In the genomic region with DNA sequence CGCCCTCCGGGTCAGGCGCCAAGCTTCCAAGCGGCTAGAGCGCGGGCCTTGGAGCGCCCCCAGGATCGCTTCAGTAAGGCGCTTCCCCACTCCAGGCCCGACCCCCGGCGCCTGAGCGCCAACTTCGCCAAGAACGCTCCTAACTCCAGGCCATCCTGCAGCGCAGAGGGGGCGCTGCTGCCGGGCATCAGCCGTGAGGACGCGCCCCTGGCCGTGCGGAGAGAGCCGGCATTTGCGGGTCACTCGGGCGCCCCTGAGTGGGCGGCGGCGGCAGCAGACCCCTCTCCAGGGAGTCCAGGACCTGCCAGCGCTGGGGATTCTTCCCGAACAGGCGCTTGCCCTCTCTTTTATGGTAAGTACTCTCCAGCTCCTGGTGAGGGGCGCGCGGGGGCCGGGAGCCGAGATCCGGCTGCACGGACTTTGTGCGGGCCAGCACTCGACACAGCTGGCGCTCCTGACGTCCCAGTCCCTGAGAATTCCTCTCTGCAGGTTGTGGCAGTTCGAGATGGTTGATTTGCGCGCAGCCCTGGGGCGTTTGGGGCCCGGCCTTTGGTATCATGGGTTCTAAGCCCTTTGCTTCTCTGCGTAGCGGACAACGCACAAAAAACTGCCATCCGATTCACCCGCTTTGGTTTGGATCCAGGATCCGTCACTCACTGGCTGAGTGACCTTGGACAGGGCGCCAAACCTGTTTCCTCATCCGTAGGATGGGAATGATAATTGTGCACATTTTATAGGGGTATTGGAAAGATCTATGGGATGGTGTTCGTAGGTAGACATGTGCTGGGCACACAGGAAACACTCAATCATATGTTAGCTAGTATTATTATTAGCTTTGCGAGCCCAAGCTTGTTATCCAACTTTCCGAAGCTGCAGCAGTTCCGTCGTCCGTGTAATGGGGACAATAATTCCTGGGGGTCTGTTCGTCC, we compare ENCODE assay signal across 8 cellular contexts. TPM values are rescaled to one million over a fixed set of nuclear protein-coding genes. Genes with fewer than 3 reads are reported as not detected.
DNase-seq lines count a peak whose midpoint lies in the region; ATAC-seq and TF ChIP-seq lines count a peak whose summit lies in the region.

No MANE protein-coding gene starts in this region.

- CTCF ChIA-PET in AG04450 (lab: Charles Lee): interaction anchor here (0.6 kb wide), 2 partner anchors 181 to 822 kb away, joined by 3 to 5 read pairs; no protein-coding TSS in a partner anchor

- no peak overlapping the region for H3K27ac ChIP-seq in AG04450 (ENCODE audit: low read depth, low read length)
- no peak overlapping the region for H3K27ac ChIP-seq in coronary artery
- no peak overlapping the region for H3K27ac ChIP-seq in muscle layer of duodenum (ENCODE audit: low read length)
- H3K27ac ChIP-seq in effector memory CD4-positive, alpha-beta T cell (ENCODE audit: insufficient read depth, low read length, poor library complexity, severe bottlenecking): no peak overlapping the region

- DNase-seq in AG04450 (ENCODE audit: low read depth, low spot score) (no peak), HuH-7.5 (ENCODE audit: low spot score) (peak; percentile 45), coronary artery (ENCODE audit: low spot score) (peak; percentile 55), AG08396 (ENCODE audit: low spot score) (no peak), hepatic stellate cell (ENCODE audit: low spot score) (no peak)
- no peak for DNase-seq in effector memory CD4-positive, alpha-beta T cell

- H3K4me1 ChIP-seq in muscle layer of duodenum (ENCODE audit: control insufficient read depth in 1 of 2, insufficient read depth in 2 of 2, low read length in 2 of 2): peaks cover 0 to 17% of the 10 kb centered on the region in 2 donors
- peaks cover 7% of the 10 kb centered on the region for H3K4me1 ChIP-seq in effector memory CD4-positive, alpha-beta T cell (ENCODE audit: control insufficient read depth, insufficient read depth, low read length, poor library complexity, severe bottlenecking)

- POLR2A ChIA-PET in AG04450 (lab: Yijun Ruan, JAX): no interaction called here

- H3K36me3 ChIP-seq in muscle layer of duodenum (ENCODE audit: control insufficient read depth in 1 of 2, insufficient read depth in 2 of 2, low read length in 2 of 2): no peaks in the 10 kb centered on the region
- no peaks in the 10 kb centered on the region for H3K36me3 ChIP-seq in effector memory CD4-positive, alpha-beta T cell (ENCODE audit: control insufficient read depth, insufficient read depth, low read length)

- no peak for TF ChIP-seq CTCF in AG04450 (IDR thresholded peaks at IDR 0.05; ENCODE audit: low read depth, low read length)
- TF ChIP-seq CTCF in coronary artery (IDR thresholded peaks at IDR 0.05): no peak

- no peaks in the 10 kb centered on the region for H3K9me3 ChIP-seq in AG04450 (ENCODE audit: control insufficient read depth, insufficient read depth, low read length)
- no peaks in the 10 kb centered on the region for H3K9me3 ChIP-seq in muscle layer of duodenum (ENCODE audit: control insufficient read depth in 1 of 2, low read length in 2 of 2)
- no peaks in the 10 kb centered on the region for H3K9me3 ChIP-seq in effector memory CD4-positive, alpha-beta T cell (ENCODE audit: control insufficient read depth, low read length)

- H3K4me3 ChIP-seq in AG04450 (ENCODE audit: low read depth, low read length) (peak overlapping the region; percentile 35), coronary artery (peak overlapping the region; percentile 71), muscle layer of duodenum (ENCODE audit: low read depth in 1 of 2, low read length in 2 of 2) (peak overlapping the region; percentile 51 to 79)
- H3K4me3 ChIP-seq in effector memory CD4-positive, alpha-beta T cell (ENCODE audit: insufficient read depth, low read depth, low read length, poor library complexity, severe bottlenecking): no peak overlapping the region

- H3K27me3 ChIP-seq in AG04450 (ENCODE audit: control insufficient read depth, insufficient read depth, low read length) (peaks cover 57% of the 10 kb centered on the region), muscle layer of duodenum (ENCODE audit: low read depth, low read length) (peaks cover 20% of the 10 kb centered on the region)
- peaks cover 15% of the 10 kb centered on the region for H3K27me3 ChIP-seq in effector memory CD4-positive, alpha-beta T cell (replicated peaks; ENCODE audit: control insufficient read depth, insufficient read depth, low read length, poor library complexity, severe bottlenecking)

- no peak for ATAC-seq in HG02973 (IDR thresholded peaks at IDR 0.05; ENCODE audit: unreplicated experiment)

RNA-seq across cellular contexts. Expression of gene SPSB4, which starts 0.8 kb away (rescaled TPM):
- polyA plus RNA-seq in AG04450 (2011; rRNA removed): not detected in 2 replicates
- not detected in 2 replicates for polyA minus RNA-seq in AG04450 (2011; rRNA and poly(A)+ RNA removed)

Comparison
In these comparisons a context has a peak if more than half of its experiments do, and no peak if none do; other contexts are left out.
1. DNase-seq: peak in HuH-7.5 (single experiment) and coronary artery (single experiment); none in AG04450 (single experiment), AG08396 (single experiment), hepatic stellate cell (single experiment) and effector memory CD4-positive, alpha-beta T cell (0 of 3).